In the genomic region with DNA sequence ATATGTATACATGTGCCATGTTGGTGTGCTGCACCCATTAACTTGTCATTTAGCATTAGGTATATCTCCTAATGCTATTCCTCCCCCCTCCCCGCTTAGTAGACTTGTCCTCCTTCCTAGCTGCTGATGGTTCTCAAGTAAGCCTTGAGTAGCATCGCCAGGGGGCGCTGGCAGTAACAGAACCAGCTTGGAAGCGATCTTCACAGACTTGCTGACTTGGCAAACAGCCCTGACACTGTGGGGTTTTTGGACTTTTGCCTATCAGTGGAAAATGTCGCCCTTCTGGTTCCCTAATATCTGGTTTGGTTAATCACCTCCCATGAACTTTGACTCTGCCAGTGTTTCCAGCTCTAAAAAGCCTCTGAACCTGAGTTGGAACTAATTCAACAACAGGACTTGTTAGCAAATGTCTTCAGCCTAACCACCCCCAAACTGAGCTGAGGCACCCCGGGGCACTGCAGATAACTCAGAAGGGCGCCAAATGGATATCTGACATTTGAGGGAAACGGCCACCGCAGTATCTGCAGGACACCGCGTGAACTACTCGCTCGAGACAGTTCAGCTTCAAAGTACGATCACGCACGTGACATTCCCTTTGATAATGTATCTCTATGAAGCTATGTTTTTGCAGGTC, we compare ENCODE assay signal across 8 cellular contexts. TPM values are rescaled to one million over a fixed set of nuclear protein-coding genes. Genes with fewer than 3 reads are reported as not detected.
DNase-seq lines count a peak whose midpoint lies in the region; ATAC-seq, FAIRE-seq and TF ChIP-seq lines count a peak whose summit lies in the region.

No MANE protein-coding gene starts in this region.

- DNase-seq in AG08395 (ENCODE audit: low spot score), result peak; percentile 83
- DNase-seq in H7, result peak; percentile 89
- DNase-seq in NCI-H345 treated with DMSO at 0.1 percent for 48 hours (lab: John Stamatoyannopoulos, UW; ENCODE audit: unreplicated experiment), result peak; percentile 65
- DNase-seq in WTC11 (ENCODE audit: low spot score), result peak; percentile 96
- peak; percentile 83 for DNase-seq in bronchial epithelial cell (ENCODE audit: low read depth)
- peak; percentile 82 to 84 (median 82) for DNase-seq in stimulated activated CD4-positive, alpha-beta T cell treated with anti-CD3 and anti-CD28 coated beads, Interleukin-12 subunit alpha, Interleukin-12 subunit beta, amount 100 ng/mL, for 48 hours (ENCODE audit: low read depth in 2 of 3, low spot score in 1 of 3)

- POLR2A ChIA-PET in WTC11 (lab: Charles Lee), result interaction anchor here (0.5 kb wide), 1 partner anchor 571 kb away, joined by 3 read pairs; no protein-coding TSS in a partner anchor

- H3K4me3 Mint-ChIP-seq in WTC11, result no peak overlapping the region

- no peaks in the 10 kb centered on the region; the same call in 1 of the 2 replicates for H3K36me3 Mint-ChIP-seq in WTC11

- CTCF ChIA-PET in WTC11 (lab: Charles Lee), result interaction anchor here (0.6 to 4.4 kb wide), 55 partner anchors 10 to 616 kb away, joined by 3 to 81 read pairs (median 6); a partner anchor contains a TSS

- H3K4me3 ChIP-seq in H7 (ENCODE audit: insufficient read depth, low read depth, low read length) (no peak overlapping the region), bronchial epithelial cell (ENCODE audit: low read depth, low read length) (no peak overlapping the region)

- H3K27me3 Mint-ChIP-seq in WTC11 (ENCODE audit: low read depth), result no peaks in the 10 kb centered on the region

- ATAC-seq in WTC11 (peak; percentile 87), GM18868 (IDR thresholded peaks at IDR 0.05; ENCODE audit: unreplicated experiment) (no peak)

- H3K27ac Mint-ChIP-seq in WTC11, result no peak overlapping the region

- H3K9me3 Mint-ChIP-seq in WTC11, result no peaks in the 10 kb centered on the region

- H3K27me3 ChIP-seq in H7 (ENCODE audit: control insufficient read depth, insufficient read depth, low read length) (no peaks in the 10 kb centered on the region), bronchial epithelial cell (ENCODE audit: control insufficient read depth, insufficient read depth, low read length) (no peaks in the 10 kb centered on the region)

- H3K4me1 Mint-ChIP-seq in WTC11, result peaks cover 12% of the 10 kb centered on the region

- no peak for FAIRE-seq in bronchial epithelial cell (lab: Jason Lieb, UNC)
- peak; percentile 87 for FAIRE-seq in islet of Langerhans (lab: Jason Lieb, UNC)

- peaks cover 4% of the 10 kb centered on the region for H3K36me3 ChIP-seq in H7 (replicated peaks; ENCODE audit: control insufficient read depth, insufficient read depth, low read length)
- H3K36me3 ChIP-seq in bronchial epithelial cell (ENCODE audit: control insufficient read depth, insufficient read depth, low read length), result peaks cover 16% of the 10 kb centered on the region

- peak; percentile 72 for TF ChIP-seq CTCF in WTC11 (IDR thresholded peaks at IDR 0.05)
- TF ChIP-seq CTCF in bronchial epithelial cell (IDR thresholded peaks at IDR 0.05; ENCODE audit: insufficient read depth, low read length, severe bottlenecking), result peak; percentile 79

TF ChIP-seq in WTC11, 78 proteins besides CTCF, POLR2A, EP300 and RAD21:
- no peak for TF ChIP-seq ZNF232 (CRISPR knock-in tag; IDR thresholded peaks at IDR 0.05)
- no peak for TF ChIP-seq SOX15 (CRISPR knock-in tag; IDR thresholded peaks at IDR 0.05)
- TF ChIP-seq ZNF138 (CRISPR knock-in tag; conservative IDR thresholded peaks at IDR 0.05), result no peak
- no peak for TF ChIP-seq SMAD3 (CRISPR knock-in tag; IDR thresholded peaks at IDR 0.05; ENCODE audit: borderline replicate concordance)
TF ChIP-seq in WTC11: peak in this region for 0.

RNA-seq across cellular contexts. Expression of a gene that starts 15.4 kb away (rescaled TPM):
- total RNA-seq in H7 (2014; rRNA removed; shearing (Covaris generic)), result 0.24 TPM in 1 of 2 replicates, not detected in the other
- total RNA-seq in WTC11 (2021) (0.14 to 0.15 TPM in 2 of 3 replicates, not detected in the other), bronchial epithelial cell (under 0.01 TPM in 1 of 2 replicates, not detected in the other)

RNA-seq across cellular contexts. Expression of a gene that starts 39.5 kb away (rescaled TPM):
- 1.6 TPM in 2 replicates for total RNA-seq in H7 (2014; rRNA removed; shearing (Covaris generic))
- total RNA-seq in WTC11 (2021) (3.3 to 4.0 TPM (median 3.8 TPM) in 3 replicates), bronchial epithelial cell (0.77 and 0.79 TPM in 2 replicates)

RNA-seq across cellular contexts. Expression of a gene that starts 55.6 kb away (rescaled TPM):
- 1.7 and 2.4 TPM in 2 replicates for total RNA-seq in H7 (2014; rRNA removed; shearing (Covaris generic))
- total RNA-seq in WTC11 (2021) (5.3 to 7.9 TPM (median 7.3 TPM) in 3 replicates), bronchial epithelial cell (0.53 and 2.0 TPM in 2 replicates)
